20 cellular contexts compared by ENCODE assay signal in genomic region chr5:53431665-53432064, GRCh38. TPM values are rescaled to one million over a fixed set of nuclear protein-coding genes. Genes with fewer than 3 reads are reported as not detected.
DNase-seq lines count a peak whose midpoint lies in the region; FAIRE-seq and TF ChIP-seq lines count a peak whose summit lies in the region.
"Had no signal": no experiment of that assay in that cellular context is flagged by ENCODE, and none has a peak within 500 bp of the region (broad histone marks: within the 10 kb centered on the region; RNA-seq: fewer than 3 reads in every experiment).

No MANE protein-coding gene starts in this region.

- POLR2A ChIA-PET in activated CD4-positive, alpha-beta memory T cell treated with anti-CD3 and anti-CD28 coated beads, Interleukin-2, amount 10 ng/mL, durations not matched to agents 7 days and 5 days (lab: Charles Lee) = no interaction called here

- H3K27me3 Mint-ChIP-seq in astrocyte (ENCODE audit: low read depth, unreplicated experiment) = no peaks in the 10 kb centered on the region
- H3K27me3 Mint-ChIP-seq in activated CD4-positive, alpha-beta memory T cell treated with anti-CD3 and anti-CD28 coated beads, Interleukin-2, amount 10 ng/mL, durations not matched to agents 7 days and 5 days = peaks cover 13% of the 10 kb centered on the region

- H3K36me3 ChIP-seq in ACC112 (ENCODE audit: insufficient read depth, low read length) (no peaks in the 10 kb centered on the region), astrocyte (ENCODE audit: insufficient read depth, low read length) (no peaks in the 10 kb centered on the region)

- H3K4me1 ChIP-seq in ACC112 (ENCODE audit: control insufficient read depth, insufficient read depth, low read length, unreplicated experiment) = peaks cover 18% of the 10 kb centered on the region
- H3K4me1 ChIP-seq in astrocyte (ENCODE audit: insufficient read depth, low read length) = peaks cover 12% of the 10 kb centered on the region

- TF ChIP-seq CTCF in astrocyte (IDR thresholded peaks at IDR 0.05; ENCODE audit: insufficient read depth, low read depth, low read length) = no peak

- no peaks in the 10 kb centered on the region for H3K27me3 ChIP-seq in ACC112 (ENCODE audit: insufficient read depth, low read length)
- no peaks in the 10 kb centered on the region for H3K27me3 ChIP-seq in astrocyte (ENCODE audit: insufficient read depth, low read length)

- H4K20me1 ChIP-seq in astrocyte (ENCODE audit: insufficient read depth, low read length) = no peaks in the 10 kb centered on the region

- H3K9me3 ChIP-seq in astrocyte (ENCODE audit: insufficient read depth, low read depth, low read length) = no peaks in the 10 kb centered on the region

- CTCF ChIA-PET in activated CD4-positive, alpha-beta memory T cell treated with anti-CD3 and anti-CD28 coated beads, Interleukin-2, amount 10 ng/mL, durations not matched to agents 7 days and 5 days (lab: Charles Lee) = no interaction called here

- H3K9me3 Mint-ChIP-seq in astrocyte (ENCODE audit: unreplicated experiment) = peaks cover 2% of the 10 kb centered on the region
- H3K9me3 Mint-ChIP-seq in activated CD4-positive, alpha-beta memory T cell treated with anti-CD3 and anti-CD28 coated beads, Interleukin-2, amount 10 ng/mL, durations not matched to agents 7 days and 5 days = no peaks in the 10 kb centered on the region
- H3K9me3 Mint-ChIP-seq: CD14-positive monocyte had no signal

- no peaks in the 10 kb centered on the region for H3K36me3 Mint-ChIP-seq in astrocyte (ENCODE audit: low read depth, unreplicated experiment)
- no peaks in the 10 kb centered on the region for H3K36me3 Mint-ChIP-seq in activated CD4-positive, alpha-beta memory T cell treated with anti-CD3 and anti-CD28 coated beads, Interleukin-2, amount 10 ng/mL, durations not matched to agents 7 days and 5 days (ENCODE audit: low read depth)
- H3K36me3 Mint-ChIP-seq: CD14-positive monocyte had no signal

- no peak overlapping the region for H3K27ac ChIP-seq in ACC112 (ENCODE audit: low read depth, low read length)
- peak overlapping the region; percentile 11 for H3K27ac ChIP-seq in astrocyte (ENCODE audit: low read depth, low read length)
- H3K27ac ChIP-seq: 22Rv1 had no signal

- no peak for DNase-seq in HTR-8/SVneo (ENCODE audit: insufficient read length, low spot score)
- peak; percentile 33 for DNase-seq in astrocyte (ENCODE audit: low read depth)
- DNase-seq in fibroblast of peridontal ligament (ENCODE audit: extremely low read depth) = peak; percentile 72
- no peak for DNase-seq in T-helper 2 cell
- no peak for DNase-seq in RCC 7860 (ENCODE audit: low spot score)
- DNase-seq in activated CD4-positive, alpha-beta memory T cell treated with anti-CD3 and anti-CD28 coated beads, Interleukin-2, amount 10 ng/mL, durations not matched to agents 7 days and 5 days = no peak
- no peak for DNase-seq in islet precursor cell
- DNase-seq: COR-L47, GOT3, KG1, NCI-H1048, NCI-H1694 treated with DMSO at 0.1 percent for 48 hours, NCI-H446 treated with DMSO at 0.1 percent for 48 hours, NCI-H748 treated with DMSO at 0.1 percent for 48 hours, SHP77 had no signal

- H3K79me2 ChIP-seq in ACC112 (ENCODE audit: control insufficient read depth, insufficient read depth, low read length, unreplicated experiment) = no peaks in the 10 kb centered on the region
- H3K79me2 ChIP-seq in astrocyte (ENCODE audit: insufficient read depth, low read length) = no peaks in the 10 kb centered on the region

- peak; percentile 86 for FAIRE-seq in HTR-8/SVneo (lab: Jason Lieb, UNC)
- FAIRE-seq in astrocyte (lab: Jason Lieb, UNC) = peak; percentile 17
- FAIRE-seq in RCC 7860 (lab: Jason Lieb, UNC) = no peak
- FAIRE-seq: GM12891 had no signal

- peak overlapping the region; percentile 18 for H2AFZ ChIP-seq in ACC112 (ENCODE audit: low read length, unreplicated experiment)
- peak overlapping the region; percentile 12 for H2AFZ ChIP-seq in astrocyte (ENCODE audit: low read depth, low read length)

- no peak overlapping the region for H3K4me3 ChIP-seq in ACC112 (ENCODE audit: low read depth, low read length)
- H3K4me3 ChIP-seq in astrocyte (ENCODE audit: insufficient read depth, low read depth, low read length) = no peak overlapping the region

- peaks cover 23% of the 10 kb centered on the region for H3K4me1 Mint-ChIP-seq in astrocyte (ENCODE audit: low read depth, unreplicated experiment)
- H3K4me1 Mint-ChIP-seq in activated CD4-positive, alpha-beta memory T cell treated with anti-CD3 and anti-CD28 coated beads, Interleukin-2, amount 10 ng/mL, durations not matched to agents 7 days and 5 days = no peaks in the 10 kb centered on the region
- H3K4me1 Mint-ChIP-seq: CD14-positive monocyte had no signal

- no peak overlapping the region for H3K4me2 ChIP-seq in astrocyte (ENCODE audit: low read length)

- H3K27ac Mint-ChIP-seq in astrocyte (ENCODE audit: unreplicated experiment) = no peak overlapping the region
- H3K27ac Mint-ChIP-seq in activated CD4-positive, alpha-beta memory T cell treated with anti-CD3 and anti-CD28 coated beads, Interleukin-2, amount 10 ng/mL, durations not matched to agents 7 days and 5 days = no peak overlapping the region
- H3K27ac Mint-ChIP-seq: CD14-positive monocyte had no signal

- no peak overlapping the region for H3K9ac ChIP-seq in astrocyte (ENCODE audit: low read length)

- no peak overlapping the region for H3K4me3 Mint-ChIP-seq in astrocyte (ENCODE audit: unreplicated experiment)
- H3K4me3 Mint-ChIP-seq in activated CD4-positive, alpha-beta memory T cell treated with anti-CD3 and anti-CD28 coated beads, Interleukin-2, amount 10 ng/mL, durations not matched to agents 7 days and 5 days = no peak overlapping the region
- H3K4me3 Mint-ChIP-seq: CD14-positive monocyte had no signal

RNA-seq across cellular contexts. Expression of gene FST, which starts 48.8 kb away (rescaled TPM):
- total RNA-seq in astrocyte = 39.1 and 57.1 TPM in 2 replicates
- not detected for total RNA-seq in activated CD4-positive, alpha-beta memory T cell treated with anti-CD3 and anti-CD28 coated beads, Interleukin-2, amount 10 ng/mL, durations not matched to agents 7 days and 5 days
- total RNA-seq: G401 had no signal

Comparison
In these comparisons a context has a peak if more than half of its experiments do, and no peak if none do; other contexts are left out.
1. DNase-seq: peak in astrocyte (single experiment) and fibroblast of peridontal ligament (single experiment); none in HTR-8/SVneo (single experiment), T-helper 2 cell (0 of 5), RCC 7860 (single experiment), activated CD4-positive, alpha-beta memory T cell treated with anti-CD3 and anti-CD28 coated beads, Interleukin-2, amount 10 ng/mL, durations not matched to agents 7 days and 5 days (single experiment) and islet precursor cell (single experiment).
2. RNA of gene FST, which starts 48.8 kb away (total RNA-seq): 39.1 to 57.1 TPM in astrocyte; not detected in activated CD4-positive, alpha-beta memory T cell treated with anti-CD3 and anti-CD28 coated beads, Interleukin-2, amount 10 ng/mL, durations not matched to agents 7 days and 5 days; every median in the first group is over 10 times any median in the second.